Comparison of ENCODE assay signal across 1 cellular context in the genomic region with DNA sequence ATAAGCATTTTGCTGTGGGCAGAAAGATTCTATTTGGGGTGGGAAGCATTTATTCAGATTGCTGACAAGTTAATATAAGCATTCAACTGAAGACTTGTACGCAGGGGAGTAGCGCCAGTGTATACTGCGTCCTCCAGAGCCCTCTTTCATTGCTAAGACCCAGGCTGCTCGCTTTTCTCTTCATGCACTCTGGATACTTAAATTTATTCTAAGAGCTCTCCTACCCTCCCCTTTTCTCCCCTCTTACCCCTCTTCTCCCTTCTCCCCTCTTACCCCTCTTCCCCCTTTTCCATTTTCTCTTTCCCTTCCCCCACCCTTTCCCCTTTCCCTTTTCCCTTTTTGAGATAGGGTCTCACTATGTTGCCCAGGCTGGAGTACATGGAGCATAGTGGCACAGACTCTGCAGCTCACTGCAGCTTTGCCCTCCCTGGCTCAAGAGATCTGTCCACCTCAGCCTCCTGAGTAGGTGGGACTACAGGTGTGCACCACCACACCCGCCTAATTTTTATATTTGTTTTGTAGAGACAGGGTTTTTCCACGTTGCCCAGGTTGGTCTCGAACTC.
TF ChIP-seq lines count a peak whose summit lies in the region.

No MANE protein-coding gene starts in this region.

TF ChIP-seq in GM23338, 12 proteins besides CTCF, POLR2A, EP300 and RAD21:
- no peak for TF ChIP-seq STAT1 (IDR thresholded peaks at IDR 0.05; ENCODE audit: unreplicated experiment)
- TF ChIP-seq POLR2AphosphoS5 (IDR thresholded peaks at IDR 0.05; ENCODE audit: low read depth) = no peak
- TF ChIP-seq EZH2phosphoT487 (IDR thresholded peaks at IDR 0.05; ENCODE audit: unreplicated experiment) = no peak
- TF ChIP-seq CREB1 (CRISPR knock-in tag; IDR thresholded peaks at IDR 0.05; ENCODE audit: low read depth) = no peak
- TF ChIP-seq NANOG (IDR thresholded peaks at IDR 0.05; ENCODE audit: borderline replicate concordance) = no peak
- TF ChIP-seq EZH2 (IDR thresholded peaks at IDR 0.05; ENCODE audit: low read depth, unreplicated experiment) = no peak
- TF ChIP-seq, protein P1, sequence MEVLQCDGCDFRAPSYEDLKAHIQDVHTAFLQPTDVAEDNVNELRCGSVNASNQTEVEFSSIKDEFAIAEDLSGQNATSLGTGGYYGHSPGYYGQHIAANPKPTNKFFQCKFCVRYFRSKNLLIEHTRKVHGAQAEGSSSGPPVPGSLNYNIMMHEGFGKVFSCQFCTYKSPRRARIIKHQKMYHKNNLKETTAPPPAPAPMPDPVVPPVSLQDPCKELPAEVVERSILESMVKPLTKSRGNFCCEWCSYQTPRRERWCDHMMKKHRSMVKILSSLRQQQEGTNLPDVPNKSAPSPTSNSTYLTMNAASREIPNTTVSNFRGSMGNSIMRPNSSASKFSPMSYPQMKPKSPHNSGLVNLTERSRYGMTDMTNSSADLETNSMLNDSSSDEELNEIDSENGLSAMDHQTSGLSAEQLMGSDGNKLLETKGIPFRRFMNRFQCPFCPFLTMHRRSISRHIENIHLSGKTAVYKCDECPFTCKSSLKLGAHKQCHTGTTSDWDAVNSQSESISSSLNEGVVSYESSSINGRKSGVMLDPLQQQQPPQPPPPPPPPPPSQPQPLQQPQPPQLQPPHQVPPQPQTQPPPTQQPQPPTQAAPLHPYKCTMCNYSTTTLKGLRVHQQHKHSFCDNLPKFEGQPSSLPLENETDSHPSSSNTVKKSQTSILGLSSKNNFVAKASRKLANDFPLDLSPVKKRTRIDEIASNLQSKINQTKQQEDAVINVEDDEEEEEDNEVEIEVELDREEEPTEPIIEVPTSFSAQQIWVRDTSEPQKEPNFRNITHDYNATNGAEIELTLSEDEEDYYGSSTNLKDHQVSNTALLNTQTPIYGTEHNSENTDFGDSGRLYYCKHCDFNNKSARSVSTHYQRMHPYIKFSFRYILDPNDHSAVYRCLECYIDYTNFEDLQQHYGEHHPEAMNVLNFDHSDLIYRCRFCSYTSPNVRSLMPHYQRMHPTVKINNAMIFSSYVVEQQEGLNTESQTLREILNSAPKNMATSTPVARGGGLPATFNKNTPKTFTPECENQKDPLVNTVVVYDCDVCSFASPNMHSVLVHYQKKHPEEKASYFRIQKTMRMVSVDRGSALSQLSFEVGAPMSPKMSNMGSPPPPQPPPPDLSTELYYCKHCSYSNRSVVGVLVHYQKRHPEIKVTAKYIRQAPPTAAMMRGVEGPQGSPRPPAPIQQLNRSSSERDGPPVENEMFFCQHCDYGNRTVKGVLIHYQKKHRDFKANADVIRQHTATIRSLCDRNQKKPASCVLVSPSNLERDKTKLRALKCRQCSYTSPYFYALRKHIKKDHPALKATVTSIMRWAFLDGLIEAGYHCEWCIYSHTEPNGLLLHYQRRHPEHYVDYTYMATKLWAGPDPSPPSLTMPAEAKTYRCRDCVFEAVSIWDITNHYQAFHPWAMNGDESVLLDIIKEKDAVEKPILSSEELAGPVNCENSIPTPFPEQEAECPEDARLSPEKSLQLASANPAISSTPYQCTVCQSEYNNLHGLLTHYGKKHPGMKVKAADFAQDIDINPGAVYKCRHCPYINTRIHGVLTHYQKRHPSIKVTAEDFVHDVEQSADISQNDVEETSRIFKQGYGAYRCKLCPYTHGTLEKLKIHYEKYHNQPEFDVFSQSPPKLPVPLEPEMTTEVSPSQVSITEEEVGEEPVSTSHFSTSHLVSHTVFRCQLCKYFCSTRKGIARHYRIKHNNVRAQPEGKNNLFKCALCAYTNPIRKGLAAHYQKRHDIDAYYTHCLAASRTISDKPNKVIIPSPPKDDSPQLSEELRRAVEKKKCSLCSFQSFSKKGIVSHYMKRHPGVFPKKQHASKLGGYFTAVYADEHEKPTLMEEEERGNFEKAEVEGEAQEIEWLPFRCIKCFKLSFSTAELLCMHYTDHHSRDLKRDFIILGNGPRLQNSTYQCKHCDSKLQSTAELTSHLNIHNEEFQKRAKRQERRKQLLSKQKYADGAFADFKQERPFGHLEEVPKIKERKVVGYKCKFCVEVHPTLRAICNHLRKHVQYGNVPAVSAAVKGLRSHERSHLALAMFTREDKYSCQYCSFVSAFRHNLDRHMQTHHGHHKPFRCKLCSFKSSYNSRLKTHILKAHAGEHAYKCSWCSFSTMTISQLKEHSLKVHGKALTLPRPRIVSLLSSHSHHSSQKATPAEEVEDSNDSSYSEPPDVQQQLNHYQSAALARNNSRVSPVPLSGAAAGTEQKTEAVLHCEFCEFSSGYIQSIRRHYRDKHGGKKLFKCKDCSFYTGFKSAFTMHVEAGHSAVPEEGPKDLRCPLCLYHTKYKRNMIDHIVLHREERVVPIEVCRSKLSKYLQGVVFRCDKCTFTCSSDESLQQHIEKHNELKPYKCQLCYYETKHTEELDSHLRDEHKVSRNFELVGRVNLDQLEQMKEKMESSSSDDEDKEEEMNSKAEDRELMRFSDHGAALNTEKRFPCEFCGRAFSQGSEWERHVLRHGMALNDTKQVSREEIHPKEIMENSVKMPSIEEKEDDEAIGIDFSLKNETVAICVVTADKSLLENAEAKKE (CRISPR knock-in tag; IDR thresholded peaks at IDR 0.05) = no peak
- TF ChIP-seq JUNB (IDR thresholded peaks at IDR 0.05; ENCODE audit: unreplicated experiment) = no peak
- no peak for TF ChIP-seq ZNF331 (CRISPR knock-in tag; IDR thresholded peaks at IDR 0.05; ENCODE audit: low read depth)
- TF ChIP-seq ZNF114 (CRISPR knock-in tag; IDR thresholded peaks at IDR 0.05) = no peak
- TF ChIP-seq, protein P2, sequence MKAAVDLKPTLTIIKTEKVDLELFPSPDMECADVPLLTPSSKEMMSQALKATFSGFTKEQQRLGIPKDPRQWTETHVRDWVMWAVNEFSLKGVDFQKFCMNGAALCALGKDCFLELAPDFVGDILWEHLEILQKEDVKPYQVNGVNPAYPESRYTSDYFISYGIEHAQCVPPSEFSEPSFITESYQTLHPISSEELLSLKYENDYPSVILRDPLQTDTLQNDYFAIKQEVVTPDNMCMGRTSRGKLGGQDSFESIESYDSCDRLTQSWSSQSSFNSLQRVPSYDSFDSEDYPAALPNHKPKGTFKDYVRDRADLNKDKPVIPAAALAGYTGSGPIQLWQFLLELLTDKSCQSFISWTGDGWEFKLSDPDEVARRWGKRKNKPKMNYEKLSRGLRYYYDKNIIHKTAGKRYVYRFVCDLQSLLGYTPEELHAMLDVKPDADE (IDR thresholded peaks at IDR 0.05) = no peak
- TF ChIP-seq, protein P3, sequence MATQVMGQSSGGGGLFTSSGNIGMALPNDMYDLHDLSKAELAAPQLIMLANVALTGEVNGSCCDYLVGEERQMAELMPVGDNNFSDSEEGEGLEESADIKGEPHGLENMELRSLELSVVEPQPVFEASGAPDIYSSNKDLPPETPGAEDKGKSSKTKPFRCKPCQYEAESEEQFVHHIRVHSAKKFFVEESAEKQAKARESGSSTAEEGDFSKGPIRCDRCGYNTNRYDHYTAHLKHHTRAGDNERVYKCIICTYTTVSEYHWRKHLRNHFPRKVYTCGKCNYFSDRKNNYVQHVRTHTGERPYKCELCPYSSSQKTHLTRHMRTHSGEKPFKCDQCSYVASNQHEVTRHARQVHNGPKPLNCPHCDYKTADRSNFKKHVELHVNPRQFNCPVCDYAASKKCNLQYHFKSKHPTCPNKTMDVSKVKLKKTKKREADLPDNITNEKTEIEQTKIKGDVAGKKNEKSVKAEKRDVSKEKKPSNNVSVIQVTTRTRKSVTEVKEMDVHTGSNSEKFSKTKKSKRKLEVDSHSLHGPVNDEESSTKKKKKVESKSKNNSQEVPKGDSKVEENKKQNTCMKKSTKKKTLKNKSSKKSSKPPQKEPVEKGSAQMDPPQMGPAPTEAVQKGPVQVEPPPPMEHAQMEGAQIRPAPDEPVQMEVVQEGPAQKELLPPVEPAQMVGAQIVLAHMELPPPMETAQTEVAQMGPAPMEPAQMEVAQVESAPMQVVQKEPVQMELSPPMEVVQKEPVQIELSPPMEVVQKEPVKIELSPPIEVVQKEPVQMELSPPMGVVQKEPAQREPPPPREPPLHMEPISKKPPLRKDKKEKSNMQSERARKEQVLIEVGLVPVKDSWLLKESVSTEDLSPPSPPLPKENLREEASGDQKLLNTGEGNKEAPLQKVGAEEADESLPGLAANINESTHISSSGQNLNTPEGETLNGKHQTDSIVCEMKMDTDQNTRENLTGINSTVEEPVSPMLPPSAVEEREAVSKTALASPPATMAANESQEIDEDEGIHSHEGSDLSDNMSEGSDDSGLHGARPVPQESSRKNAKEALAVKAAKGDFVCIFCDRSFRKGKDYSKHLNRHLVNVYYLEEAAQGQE (IDR thresholded peaks at IDR 0.05; ENCODE audit: unreplicated experiment) = no peak
